Comparison of ENCODE assay signal across 16 cellular contexts in genomic region chr5:138457532-138458275, GRCh38. TPM values are rescaled to one million over a fixed set of nuclear protein-coding genes. Genes with fewer than 3 reads are reported as not detected.
DNase-seq lines count a peak whose midpoint lies in the region; ATAC-seq, FAIRE-seq and TF ChIP-seq lines count a peak whose summit lies in the region.
"Had no signal": no experiment of that assay in that cellular context is flagged by ENCODE, and none has a peak within 500 bp of the region (broad histone marks: within the 10 kb centered on the region; RNA-seq: fewer than 3 reads in every experiment).

No MANE protein-coding gene starts in this region.

- H3K4me3 ChIP-seq in stomach, result no peak overlapping the region
- H3K4me3 ChIP-seq: psoas muscle had no signal

- TF ChIP-seq POLR2A in stomach (IDR thresholded peaks at IDR 0.05), result no peak

- peak overlapping the region; percentile 76 for H3K27ac Mint-ChIP-seq in activated naive CD8-positive, alpha-beta T cell treated with anti-CD3 and anti-CD28 coated beads for 36 hours

- H3K9me3 Mint-ChIP-seq in activated naive CD8-positive, alpha-beta T cell treated with anti-CD3 and anti-CD28 coated beads for 36 hours, result no peaks in the 10 kb centered on the region

- peak overlapping the region; percentile 71 for H3K4me3 Mint-ChIP-seq in activated naive CD8-positive, alpha-beta T cell treated with anti-CD3 and anti-CD28 coated beads for 36 hours

- ATAC-seq in left cardiac atrium, result peak in 1 of 2 donors; percentile 14
- no peak for ATAC-seq in left ventricle myocardium superior
- ATAC-seq: psoas muscle had no signal

- no peaks in the 10 kb centered on the region for H3K27me3 ChIP-seq in stomach

- intact Hi-C loops in left cardiac atrium (cut with DNase I), result no loop called here
- intact Hi-C loops in left ventricle myocardium superior (cut with micrococcal nuclease), result no loop called here
- intact Hi-C loops in stomach (cut with DNase I; ENCODE audit: low total_unique reads), result no loop called here

- FAIRE-seq in urothelium cell line (lab: Jason Lieb, UNC), result no peak
- FAIRE-seq: GM18507 had no signal

- H3K27me3 Mint-ChIP-seq in activated naive CD8-positive, alpha-beta T cell treated with anti-CD3 and anti-CD28 coated beads for 36 hours, result no peaks in the 10 kb centered on the region

- H3K4me1 Mint-ChIP-seq in activated naive CD8-positive, alpha-beta T cell treated with anti-CD3 and anti-CD28 coated beads for 36 hours, result peaks cover 40% of the 10 kb centered on the region

- 66 to 79% (median 75%) methylated on average over 12 of the region's 12 CpGs for WGBS in stomach, 5 donors

- H3K9me3 ChIP-seq in stomach, result no peaks in the 10 kb centered on the region
- H3K9me3 ChIP-seq: psoas muscle had no signal

- TF ChIP-seq CTCF in stomach (IDR thresholded peaks at IDR 0.05), result no peak

- peaks cover 10 to 20% (median 18%) of the 10 kb centered on the region in 4 donors for H3K4me1 ChIP-seq in stomach
- H3K4me1 ChIP-seq: psoas muscle had no signal

- TF ChIP-seq EP300 in stomach (IDR thresholded peaks at IDR 0.05), result no peak

- peak; percentile 15 for DNase-seq in left cardiac atrium
- no peak for DNase-seq in left ventricle myocardium superior
- DNase-seq in activated naive CD8-positive, alpha-beta T cell treated with anti-CD3 and anti-CD28 coated beads for 36 hours, result no peak
- DNase-seq in islet precursor cell, result peak; percentile 55
- peak; percentile 4 for DNase-seq in urothelium cell line (ENCODE audit: low spot score)
- DNase-seq in stomach, result no peak
- DNase-seq in KG1 (lab: John Stamatoyannopoulos, UW), result no peak
- no peak for DNase-seq in NCI-H1048 (lab: John Stamatoyannopoulos, UW)
- DNase-seq: activated CD8-positive, alpha-beta memory T cell treated with anti-CD3 and anti-CD28 coated beads, Interleukin-2, amount 50 U/mL, for 48 hours; GDM1; HCEC 1CT; NCI-H2227 treated with DMSO at 0.1 percent for 48 hours; OCI-M1; stimulated activated CD4-positive, alpha-beta T cell treated with anti-CD3 and anti-CD28 coated beads, Interleukin-1b, Interleukin-23, amount 100 ng/mL, for 48 hours had no signal

- H3K36me3 Mint-ChIP-seq in activated naive CD8-positive, alpha-beta T cell treated with anti-CD3 and anti-CD28 coated beads for 36 hours, result peaks cover 2% of the 10 kb centered on the region

- H3K36me3 ChIP-seq in stomach, result no peaks in the 10 kb centered on the region

- H3K27ac ChIP-seq in stomach, result no peak overlapping the region
- H3K27ac ChIP-seq: psoas muscle had no signal

RNA-seq across cellular contexts. Expression of gene EGR1, which starts 7.6 kb away (rescaled TPM):
- total RNA-seq in left cardiac atrium (10 to 100 TPM; 29.1 to 71.9 TPM), left ventricle myocardium superior (6.4 TPM), stomach (10 to 100 TPM in 4 of 5 donors, 1 to 10 TPM in 1; 7.7 to 83.9 (median 48.1) TPM)
- 10 to 100 TPM; 48.0 to 48.1 TPM for total RNA-seq in activated naive CD8-positive, alpha-beta T cell treated with anti-CD3 and anti-CD28 coated beads for 36 hours
- 10 to 100 TPM; 17.0 to 45.4 (median 30.2) TPM for polyA plus RNA-seq in stomach

RNA-seq across cellular contexts. Expression of gene REEP2, which starts 18.8 kb away (rescaled TPM):
- total RNA-seq in left cardiac atrium (10 to 100 TPM; 15.6 to 17.0 TPM), left ventricle myocardium superior (6.3 TPM), stomach (10 to 100 TPM in 1 of 5 donors, 1 to 10 TPM in 2, not detected in 2; 4.5 to 73.3 (median 7.7) TPM)
- 1 to 10 TPM; 3.5 to 4.0 TPM for total RNA-seq in activated naive CD8-positive, alpha-beta T cell treated with anti-CD3 and anti-CD28 coated beads for 36 hours
- polyA plus RNA-seq in stomach, result 1 to 10 TPM; 2.1 to 5.8 (median 3.1) TPM

Comparison
In these comparisons a context has a peak if more than half of its experiments do, and no peak if none do; other contexts are left out.
1. DNase-seq: peak in left cardiac atrium (single experiment), islet precursor cell (single experiment) and urothelium cell line (single experiment); none in left ventricle myocardium superior (single experiment), activated naive CD8-positive, alpha-beta T cell treated with anti-CD3 and anti-CD28 coated beads for 36 hours (single experiment), stomach (single experiment), KG1 (single experiment) and NCI-H1048 (single experiment).